ENCODE assay signal across 8 cellular contexts in genomic region chr6:143431226-143431625, GRCh38.
"Had no signal": no experiment of that assay in that cellular context is flagged by ENCODE, and none has a peak within 500 bp of the region (broad histone marks: within the 10 kb centered on the region; RNA-seq: fewer than 3 reads in every experiment).

No MANE protein-coding gene starts in this region.

- H3K9me3 ChIP-seq: HAP-1 had no signal

- H2AFZ ChIP-seq: GM23338 had no signal

- DNase-seq: H7, HFFc6, IMR-90 had no signal

- H3K4me3 Mint-ChIP-seq: GM23338, HFFc6 had no signal

- FAIRE-seq: H1 had no signal

- H3K27ac Mint-ChIP-seq: GM23338, HFFc6 had no signal

- ATAC-seq: GM23338, HCT116 had no signal

- H3K4me1 ChIP-seq: HAP-1 had no signal

- H3K4me2 ChIP-seq: GM23338 had no signal

- H3K9me3 Mint-ChIP-seq: GM23338, HFFc6 had no signal

- H3K4me3 ChIP-seq: GM23338, HAP-1 had no signal

- H3K27ac ChIP-seq: HL-60 had no signal
